Comparison of ENCODE assay signal across 10 cellular contexts in the genomic region with DNA sequence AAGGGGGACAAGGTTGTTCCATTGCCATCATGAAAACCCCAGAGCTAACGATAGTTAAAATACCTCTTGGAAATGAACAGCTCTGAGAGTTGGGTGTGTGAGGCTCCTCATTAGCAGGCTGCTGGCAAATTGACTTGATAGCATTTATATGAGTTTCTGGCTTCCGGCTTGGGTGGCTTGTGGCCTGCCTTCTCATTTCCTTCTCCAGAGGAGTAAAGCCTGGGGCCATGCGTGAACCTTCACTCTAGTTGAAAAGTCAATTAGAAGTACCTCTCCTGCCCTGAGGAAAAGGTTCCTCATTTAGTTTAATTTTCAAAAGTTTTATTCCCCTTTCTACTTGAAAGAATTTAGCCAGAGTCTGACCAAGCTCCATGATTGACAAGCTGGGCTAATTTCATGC.
DNase-seq lines count a peak whose midpoint lies in the region; ATAC-seq and TF ChIP-seq lines count a peak whose summit lies in the region.
"Had no signal": no experiment of that assay in that cellular context is flagged by ENCODE, and none has a peak within 500 bp of the region (broad histone marks: within the 10 kb centered on the region; RNA-seq: fewer than 3 reads in every experiment).

No MANE protein-coding gene starts in this region.

- H3K9me3 Mint-ChIP-seq in glutamatergic neuron (ENCODE audit: unreplicated experiment), result peaks cover 2% of the 10 kb centered on the region

- H3K9me3 ChIP-seq in colonic mucosa, result no peaks in the 10 kb centered on the region
- H3K9me3 ChIP-seq in heart right ventricle, result no peaks in the 10 kb centered on the region

- DNase-seq in MV-4-11 (lab: John Stamatoyannopoulos, UW) (peak; percentile 63), colonic mucosa (peak; percentile 25), glutamatergic neuron (no peak), heart right ventricle (no peak)
- peak; percentile 39 to 45 for DNase-seq in activated CD4-positive, alpha-beta T cell treated with anti-CD3 and anti-CD28 coated beads, Interleukin-2, amount 50 U/mL, for 48 hours
- DNase-seq in stimulated activated naive CD8-positive, alpha-beta T cell treated with anti-CD3 and anti-CD28 coated beads, Interleukin-15, Interleukin-2, amounts not matched to agents 100 U/mL and 50 U/mL, for 24 hours, result peak; percentile 35
- DNase-seq: NCI-H69, nephron progenitor cell had no signal

- peaks cover 16% of the 10 kb centered on the region for H3K36me3 Mint-ChIP-seq in glutamatergic neuron (ENCODE audit: unreplicated experiment)

- peaks cover 3% of the 10 kb centered on the region for H3K27me3 Mint-ChIP-seq in glutamatergic neuron (ENCODE audit: unreplicated experiment)

- H3K4me1 Mint-ChIP-seq in glutamatergic neuron (ENCODE audit: low read depth, unreplicated experiment), result no peaks in the 10 kb centered on the region

- H3K4me1 ChIP-seq in colonic mucosa (no peaks in the 10 kb centered on the region), heart right ventricle (peaks cover 7 to 62% (median 42%) of the 10 kb centered on the region in 9 donors)

- intact Hi-C loops in colonic mucosa (cut with DNase I) (no loop called here), heart right ventricle (cut with DNase I) (no loop called here)

- no peaks in the 10 kb centered on the region for H3K36me3 ChIP-seq in colonic mucosa
- peaks cover 0 to 29% (median 0%) of the 10 kb centered on the region in 9 donors for H3K36me3 ChIP-seq in heart right ventricle

- H3K4me3 Mint-ChIP-seq in glutamatergic neuron (ENCODE audit: unreplicated experiment), result no peak overlapping the region
- H3K4me3 Mint-ChIP-seq: nephron progenitor cell had no signal

- no peak overlapping the region for H3K27ac Mint-ChIP-seq in glutamatergic neuron (ENCODE audit: unreplicated experiment)

- peak; percentile 79 for ATAC-seq in stimulated activated naive CD8-positive, alpha-beta T cell treated with anti-CD3 and anti-CD28 coated beads, Interleukin-15, Interleukin-2, amounts not matched to agents 100 U/mL and 50 U/mL, for 24 hours
- ATAC-seq in heart right ventricle (no peak), HG03378 (IDR thresholded peaks at IDR 0.05; ENCODE audit: unreplicated experiment) (no peak)

- H3K27me3 ChIP-seq in colonic mucosa (no peaks in the 10 kb centered on the region), heart right ventricle (no peaks in the 10 kb centered on the region)

- 89 to 94% methylated on average over 3 of the region's 3 CpGs for WGBS in heart right ventricle, 2 donors

- TF ChIP-seq CTCF in colonic mucosa (IDR thresholded peaks at IDR 0.05), result no peak
- no peak for TF ChIP-seq CTCF in glutamatergic neuron (IDR thresholded peaks at IDR 0.05; ENCODE audit: partially characterized antibody, unreplicated experiment)
- no peak for TF ChIP-seq CTCF in heart right ventricle (IDR thresholded peaks at IDR 0.05)

- H3K4me3 ChIP-seq in colonic mucosa (no peak overlapping the region), heart right ventricle (no peak overlapping the region)

- H3K9ac ChIP-seq in colonic mucosa (ENCODE audit: low read depth in 2 of 2, low read length in 2 of 2), result no peak overlapping the region
- H3K9ac ChIP-seq: KMS-11 had no signal

- no peak overlapping the region for H3K27ac ChIP-seq in colonic mucosa
- no peak overlapping the region for H3K27ac ChIP-seq in heart right ventricle
- H3K27ac ChIP-seq: KMS-11 had no signal

Comparison
In these comparisons a context has a peak if more than half of its experiments do, and no peak if none do; other contexts are left out.
1. DNase-seq: peak in MV-4-11 (single experiment), activated CD4-positive, alpha-beta T cell treated with anti-CD3 and anti-CD28 coated beads, Interleukin-2, amount 50 U/mL, for 48 hours (2 of 2), colonic mucosa (single experiment) and stimulated activated naive CD8-positive, alpha-beta T cell treated with anti-CD3 and anti-CD28 coated beads, Interleukin-15, Interleukin-2, amounts not matched to agents 100 U/mL and 50 U/mL, for 24 hours (single experiment); none in glutamatergic neuron (single experiment) and heart right ventricle (0 of 2).